Comparison of ENCODE assay signal across 1 cellular context in the genomic region with DNA sequence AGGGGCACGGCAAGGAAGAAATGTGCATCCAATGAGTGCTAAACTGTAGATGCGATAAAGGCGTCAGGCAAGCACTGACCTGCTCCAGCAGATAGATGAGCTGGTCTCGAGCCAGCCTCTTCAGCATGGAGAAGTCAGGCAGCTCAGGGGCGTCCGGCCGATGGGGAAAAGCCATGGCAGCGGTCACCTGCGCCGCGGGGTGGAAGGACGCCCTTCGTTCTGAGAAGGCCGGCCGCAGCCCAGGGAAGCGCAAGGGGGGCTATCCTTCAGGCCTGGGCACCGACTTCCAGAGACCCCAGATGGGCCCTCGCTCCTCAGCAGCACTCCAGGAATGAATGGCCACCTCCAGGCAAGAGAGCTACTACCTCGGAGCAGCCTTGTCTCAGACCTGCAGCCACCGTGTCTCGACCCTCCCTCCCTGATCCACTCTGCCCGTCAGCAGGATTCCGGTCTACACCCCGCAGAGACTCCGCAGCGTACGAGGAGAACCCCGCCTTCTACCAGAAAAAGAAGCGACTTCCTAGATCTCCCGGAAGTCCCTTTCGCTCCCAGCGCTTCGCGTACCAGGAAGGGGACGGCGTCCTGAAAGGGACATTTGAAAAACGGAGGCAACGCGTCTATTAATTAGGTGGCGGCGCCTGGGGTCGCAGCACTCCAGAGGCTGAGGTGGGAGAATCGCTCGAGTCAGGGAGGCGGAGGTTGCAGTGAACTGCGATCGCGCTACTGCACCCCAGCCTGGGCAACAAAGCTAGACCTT.
TF ChIP-seq lines count a peak whose summit lies in the region.

Gene VPS33B, minus strand, starts transcription at position 520 of the 757 bp plus-strand sequence. Its CDS starts 345 bp downstream, at position 175.

TF ChIP-seq in K562, 482 proteins besides CTCF, POLR2A, EP300 and RAD21 (continued from another document and continues in another):
- TF ChIP-seq, protein P1, sequence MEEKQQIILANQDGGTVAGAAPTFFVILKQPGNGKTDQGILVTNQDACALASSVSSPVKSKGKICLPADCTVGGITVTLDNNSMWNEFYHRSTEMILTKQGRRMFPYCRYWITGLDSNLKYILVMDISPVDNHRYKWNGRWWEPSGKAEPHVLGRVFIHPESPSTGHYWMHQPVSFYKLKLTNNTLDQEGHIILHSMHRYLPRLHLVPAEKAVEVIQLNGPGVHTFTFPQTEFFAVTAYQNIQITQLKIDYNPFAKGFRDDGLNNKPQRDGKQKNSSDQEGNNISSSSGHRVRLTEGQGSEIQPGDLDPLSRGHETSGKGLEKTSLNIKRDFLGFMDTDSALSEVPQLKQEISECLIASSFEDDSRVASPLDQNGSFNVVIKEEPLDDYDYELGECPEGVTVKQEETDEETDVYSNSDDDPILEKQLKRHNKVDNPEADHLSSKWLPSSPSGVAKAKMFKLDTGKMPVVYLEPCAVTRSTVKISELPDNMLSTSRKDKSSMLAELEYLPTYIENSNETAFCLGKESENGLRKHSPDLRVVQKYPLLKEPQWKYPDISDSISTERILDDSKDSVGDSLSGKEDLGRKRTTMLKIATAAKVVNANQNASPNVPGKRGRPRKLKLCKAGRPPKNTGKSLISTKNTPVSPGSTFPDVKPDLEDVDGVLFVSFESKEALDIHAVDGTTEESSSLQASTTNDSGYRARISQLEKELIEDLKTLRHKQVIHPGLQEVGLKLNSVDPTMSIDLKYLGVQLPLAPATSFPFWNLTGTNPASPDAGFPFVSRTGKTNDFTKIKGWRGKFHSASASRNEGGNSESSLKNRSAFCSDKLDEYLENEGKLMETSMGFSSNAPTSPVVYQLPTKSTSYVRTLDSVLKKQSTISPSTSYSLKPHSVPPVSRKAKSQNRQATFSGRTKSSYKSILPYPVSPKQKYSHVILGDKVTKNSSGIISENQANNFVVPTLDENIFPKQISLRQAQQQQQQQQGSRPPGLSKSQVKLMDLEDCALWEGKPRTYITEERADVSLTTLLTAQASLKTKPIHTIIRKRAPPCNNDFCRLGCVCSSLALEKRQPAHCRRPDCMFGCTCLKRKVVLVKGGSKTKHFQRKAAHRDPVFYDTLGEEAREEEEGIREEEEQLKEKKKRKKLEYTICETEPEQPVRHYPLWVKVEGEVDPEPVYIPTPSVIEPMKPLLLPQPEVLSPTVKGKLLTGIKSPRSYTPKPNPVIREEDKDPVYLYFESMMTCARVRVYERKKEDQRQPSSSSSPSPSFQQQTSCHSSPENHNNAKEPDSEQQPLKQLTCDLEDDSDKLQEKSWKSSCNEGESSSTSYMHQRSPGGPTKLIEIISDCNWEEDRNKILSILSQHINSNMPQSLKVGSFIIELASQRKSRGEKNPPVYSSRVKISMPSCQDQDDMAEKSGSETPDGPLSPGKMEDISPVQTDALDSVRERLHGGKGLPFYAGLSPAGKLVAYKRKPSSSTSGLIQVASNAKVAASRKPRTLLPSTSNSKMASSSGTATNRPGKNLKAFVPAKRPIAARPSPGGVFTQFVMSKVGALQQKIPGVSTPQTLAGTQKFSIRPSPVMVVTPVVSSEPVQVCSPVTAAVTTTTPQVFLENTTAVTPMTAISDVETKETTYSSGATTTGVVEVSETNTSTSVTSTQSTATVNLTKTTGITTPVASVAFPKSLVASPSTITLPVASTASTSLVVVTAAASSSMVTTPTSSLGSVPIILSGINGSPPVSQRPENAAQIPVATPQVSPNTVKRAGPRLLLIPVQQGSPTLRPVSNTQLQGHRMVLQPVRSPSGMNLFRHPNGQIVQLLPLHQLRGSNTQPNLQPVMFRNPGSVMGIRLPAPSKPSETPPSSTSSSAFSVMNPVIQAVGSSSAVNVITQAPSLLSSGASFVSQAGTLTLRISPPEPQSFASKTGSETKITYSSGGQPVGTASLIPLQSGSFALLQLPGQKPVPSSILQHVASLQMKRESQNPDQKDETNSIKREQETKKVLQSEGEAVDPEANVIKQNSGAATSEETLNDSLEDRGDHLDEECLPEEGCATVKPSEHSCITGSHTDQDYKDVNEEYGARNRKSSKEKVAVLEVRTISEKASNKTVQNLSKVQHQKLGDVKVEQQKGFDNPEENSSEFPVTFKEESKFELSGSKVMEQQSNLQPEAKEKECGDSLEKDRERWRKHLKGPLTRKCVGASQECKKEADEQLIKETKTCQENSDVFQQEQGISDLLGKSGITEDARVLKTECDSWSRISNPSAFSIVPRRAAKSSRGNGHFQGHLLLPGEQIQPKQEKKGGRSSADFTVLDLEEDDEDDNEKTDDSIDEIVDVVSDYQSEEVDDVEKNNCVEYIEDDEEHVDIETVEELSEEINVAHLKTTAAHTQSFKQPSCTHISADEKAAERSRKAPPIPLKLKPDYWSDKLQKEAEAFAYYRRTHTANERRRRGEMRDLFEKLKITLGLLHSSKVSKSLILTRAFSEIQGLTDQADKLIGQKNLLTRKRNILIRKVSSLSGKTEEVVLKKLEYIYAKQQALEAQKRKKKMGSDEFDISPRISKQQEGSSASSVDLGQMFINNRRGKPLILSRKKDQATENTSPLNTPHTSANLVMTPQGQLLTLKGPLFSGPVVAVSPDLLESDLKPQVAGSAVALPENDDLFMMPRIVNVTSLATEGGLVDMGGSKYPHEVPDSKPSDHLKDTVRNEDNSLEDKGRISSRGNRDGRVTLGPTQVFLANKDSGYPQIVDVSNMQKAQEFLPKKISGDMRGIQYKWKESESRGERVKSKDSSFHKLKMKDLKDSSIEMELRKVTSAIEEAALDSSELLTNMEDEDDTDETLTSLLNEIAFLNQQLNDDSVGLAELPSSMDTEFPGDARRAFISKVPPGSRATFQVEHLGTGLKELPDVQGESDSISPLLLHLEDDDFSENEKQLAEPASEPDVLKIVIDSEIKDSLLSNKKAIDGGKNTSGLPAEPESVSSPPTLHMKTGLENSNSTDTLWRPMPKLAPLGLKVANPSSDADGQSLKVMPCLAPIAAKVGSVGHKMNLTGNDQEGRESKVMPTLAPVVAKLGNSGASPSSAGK (IDR thresholded peaks at IDR 0.05) = no peak
- no peak for TF ChIP-seq YBX1 (IDR thresholded peaks at IDR 0.05)
- TF ChIP-seq JUND (IDR thresholded peaks at IDR 0.05; ENCODE audit: borderline replicate concordance, low read depth, low read length) = peak; percentile 56; the same call in 1 of the 2 replicates
- no peak; the same call in 1 of the 3 replicates for TF ChIP-seq JUND (tag; IDR thresholded peaks at IDR 0.05; ENCODE audit: borderline replicate concordance, low read depth, low read length)
- no peak for TF ChIP-seq ZNF644 (tag; IDR thresholded peaks at IDR 0.05; ENCODE audit: low read depth)
- no peak for TF ChIP-seq STAT5B (CRISPR knock-in tag; IDR thresholded peaks at IDR 0.05)
- no peak for TF ChIP-seq BACH1 (tag; IDR thresholded peaks at IDR 0.05)
- TF ChIP-seq CHAMP1 (IDR thresholded peaks at IDR 0.05) = no peak
- no peak for TF ChIP-seq ZBTB34 (CRISPR knock-in tag; IDR thresholded peaks at IDR 0.05)
- no peak for TF ChIP-seq MEF2D (tag; conservative IDR thresholded peaks at IDR 0.05; ENCODE audit: low read depth)
- no peak for TF ChIP-seq TSHZ1 (CRISPR knock-in tag; IDR thresholded peaks at IDR 0.05)
- TF ChIP-seq IRF2 (CRISPR knock-in tag; IDR thresholded peaks at IDR 0.05) = no peak
- peak; percentile 88 for TF ChIP-seq ZNF384 (IDR thresholded peaks at IDR 0.05; ENCODE audit: low read depth, low read length)
- TF ChIP-seq MEF2A (IDR thresholded peaks at IDR 0.05; ENCODE audit: control insufficient read depth, low read depth, low read length) = no peak
- TF ChIP-seq ZBTB17 (CRISPR knock-in tag; IDR thresholded peaks at IDR 0.05) = no peak
- TF ChIP-seq BHLHE40 (IDR thresholded peaks at IDR 0.05; ENCODE audit: low read length) = no peak; the same call in 1 of the 2 replicates
- TF ChIP-seq EGR1 (conservative IDR thresholded peaks at IDR 0.05) = no peak
- TF ChIP-seq ELF4 (CRISPR knock-in tag; IDR thresholded peaks at IDR 0.05) = no peak
- TF ChIP-seq, protein P2, sequence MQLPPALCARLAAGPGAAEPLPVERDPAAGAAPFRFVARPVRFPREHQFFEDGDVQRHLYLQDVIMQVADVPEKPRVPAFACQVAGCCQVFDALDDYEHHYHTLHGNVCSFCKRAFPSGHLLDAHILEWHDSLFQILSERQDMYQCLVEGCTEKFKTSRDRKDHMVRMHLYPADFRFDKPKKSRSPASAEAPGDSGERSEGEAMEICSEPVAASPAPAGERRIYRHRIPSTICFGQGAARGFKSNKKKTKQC (CRISPR knock-in tag; IDR thresholded peaks at IDR 0.05) = no peak
- TF ChIP-seq GATA2 (CRISPR knock-in tag; IDR thresholded peaks at IDR 0.05) = peak; percentile 22; the same call in 1 of the 2 replicates
- TF ChIP-seq ASH1L (IDR thresholded peaks at IDR 0.05; ENCODE audit: borderline replicate concordance, low read depth, partially characterized antibody) = peak; percentile 54
- no peak for TF ChIP-seq SPI1 (IDR thresholded peaks at IDR 0.05; ENCODE audit: borderline replicate concordance, low read depth, low read length)
- TF ChIP-seq ZNF224 (CRISPR knock-in tag; IDR thresholded peaks at IDR 0.05) = no peak
- TF ChIP-seq, protein P3, sequence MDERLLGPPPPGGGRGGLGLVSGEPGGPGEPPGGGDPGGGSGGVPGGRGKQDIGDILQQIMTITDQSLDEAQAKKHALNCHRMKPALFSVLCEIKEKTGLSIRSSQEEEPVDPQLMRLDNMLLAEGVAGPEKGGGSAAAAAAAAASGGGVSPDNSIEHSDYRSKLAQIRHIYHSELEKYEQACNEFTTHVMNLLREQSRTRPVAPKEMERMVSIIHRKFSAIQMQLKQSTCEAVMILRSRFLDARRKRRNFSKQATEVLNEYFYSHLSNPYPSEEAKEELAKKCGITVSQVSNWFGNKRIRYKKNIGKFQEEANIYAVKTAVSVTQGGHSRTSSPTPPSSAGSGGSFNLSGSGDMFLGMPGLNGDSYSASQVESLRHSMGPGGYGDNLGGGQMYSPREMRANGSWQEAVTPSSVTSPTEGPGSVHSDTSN (CRISPR knock-in tag; IDR thresholded peaks at IDR 0.05; ENCODE audit: low read depth) = no peak
- TF ChIP-seq, protein P3 (tag; conservative IDR thresholded peaks at IDR 0.05; ENCODE audit: low read depth) = no peak
- TF ChIP-seq NR3C1 (CRISPR knock-in tag; IDR thresholded peaks at IDR 0.05) = no peak
- TF ChIP-seq SREBF1 (IDR thresholded peaks at IDR 0.05; ENCODE audit: borderline replicate concordance, low read depth, low read length) = no peak
- no peak for TF ChIP-seq ZNF324 (CRISPR knock-in tag; IDR thresholded peaks at IDR 0.05)
- TF ChIP-seq, protein P4, sequence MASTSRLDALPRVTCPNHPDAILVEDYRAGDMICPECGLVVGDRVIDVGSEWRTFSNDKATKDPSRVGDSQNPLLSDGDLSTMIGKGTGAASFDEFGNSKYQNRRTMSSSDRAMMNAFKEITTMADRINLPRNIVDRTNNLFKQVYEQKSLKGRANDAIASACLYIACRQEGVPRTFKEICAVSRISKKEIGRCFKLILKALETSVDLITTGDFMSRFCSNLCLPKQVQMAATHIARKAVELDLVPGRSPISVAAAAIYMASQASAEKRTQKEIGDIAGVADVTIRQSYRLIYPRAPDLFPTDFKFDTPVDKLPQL (IDR thresholded peaks at IDR 0.05; ENCODE audit: extremely low read depth, insufficient read length) = no peak
- no peak for TF ChIP-seq ZKSCAN8 (CRISPR knock-in tag; IDR thresholded peaks at IDR 0.05)
- TF ChIP-seq FOXK2 (conservative IDR thresholded peaks at IDR 0.05 in 1 of 2, IDR thresholded peaks at IDR 0.05 in 1 of 2; ENCODE audit: low read depth in 2 of 2) = no peak
